ENCODE assay signal across 9 cellular contexts in genomic region chr12:104742551-104742961, GRCh38.
DNase-seq lines count a peak whose midpoint lies in the region; ATAC-seq and TF ChIP-seq lines count a peak whose summit lies in the region.
"Had no signal": no experiment of that assay in that cellular context is flagged by ENCODE, and none has a peak within 500 bp of the region (broad histone marks: within the 10 kb centered on the region; RNA-seq: fewer than 3 reads in every experiment).

No MANE protein-coding gene starts in this region.

- H3K4me3 ChIP-seq in ascending aorta: peak overlapping the region in 1 of 2 donors; percentile 32
- H3K4me3 ChIP-seq in muscle layer of colon (ENCODE audit: low read depth in 1 of 2, low read length in 2 of 2): no peak overlapping the region
- H3K4me3 ChIP-seq in Karpas-422 (ENCODE audit: low read length): no peak overlapping the region

- H3K27ac ChIP-seq in ascending aorta: peak overlapping the region; percentile 42 to 71
- peak overlapping the region; percentile 12 for H3K27ac ChIP-seq in muscle layer of colon (ENCODE audit: low read depth, low read length)
- H3K27ac ChIP-seq in Karpas-422 (ENCODE audit: low read length): no peak overlapping the region

- H3K9me3 ChIP-seq in ascending aorta (no peaks in the 10 kb centered on the region), muscle layer of colon (ENCODE audit: low read length) (no peaks in the 10 kb centered on the region), Karpas-422 (ENCODE audit: low read length) (no peaks in the 10 kb centered on the region)

- intact Hi-C loops in ascending aorta (cut with DNase I): no loop called here

- no peak for TF ChIP-seq CTCF in ascending aorta (IDR thresholded peaks at IDR 0.05)

- H3K4me2 ChIP-seq in Karpas-422 (ENCODE audit: low read depth, low read length, poor library complexity, severe bottlenecking): no peak overlapping the region

- no peaks in the 10 kb centered on the region for H3K79me2 ChIP-seq in Karpas-422 (ENCODE audit: low read length)
- H3K79me2 ChIP-seq: parathyroid adenoma had no signal

- H3K27me3 ChIP-seq in ascending aorta: no peaks in the 10 kb centered on the region
- no peaks in the 10 kb centered on the region for H3K27me3 ChIP-seq in muscle layer of colon (ENCODE audit: control insufficient read depth in 1 of 2, insufficient read depth in 2 of 2, low read length in 2 of 2)
- H3K27me3 ChIP-seq in Karpas-422 (ENCODE audit: low read length): no peaks in the 10 kb centered on the region

- no peak overlapping the region for H3K9ac ChIP-seq in muscle layer of colon (ENCODE audit: low read length)
- no peak overlapping the region for H3K9ac ChIP-seq in Karpas-422 (ENCODE audit: low read length)
- H3K9ac ChIP-seq: parathyroid adenoma had no signal

- peaks cover 0 to 27% of the 10 kb centered on the region in 2 donors for H3K4me1 ChIP-seq in ascending aorta
- H3K4me1 ChIP-seq in muscle layer of colon (ENCODE audit: insufficient read depth, low read length): peaks cover 7% of the 10 kb centered on the region
- no peaks in the 10 kb centered on the region for H3K4me1 ChIP-seq in Karpas-422 (ENCODE audit: low read length)
- H3K4me1 ChIP-seq: parathyroid adenoma had no signal

- H3K9me2 ChIP-seq in Karpas-422 (replicated peaks; ENCODE audit: insufficient read depth, low read length): no peaks in the 10 kb centered on the region

- H3K36me3 ChIP-seq in ascending aorta (no peaks in the 10 kb centered on the region), muscle layer of colon (ENCODE audit: insufficient read depth, low read length) (no peaks in the 10 kb centered on the region), Karpas-422 (ENCODE audit: insufficient read depth, low read length) (no peaks in the 10 kb centered on the region)

- ATAC-seq in HG02852 (IDR thresholded peaks at IDR 0.05; ENCODE audit: unreplicated experiment) (no peak), HG03521 (IDR thresholded peaks at IDR 0.05; ENCODE audit: unreplicated experiment) (no peak)

- DNase-seq in Ammon's horn (ENCODE audit: low spot score): peak; percentile 84
- peak; percentile 64 for DNase-seq in NCI-H1694 (lab: John Stamatoyannopoulos, UW)
- peak in 1 of 2 donors; percentile 72 for DNase-seq in ascending aorta (ENCODE audit: low spot score in 2 of 2)
- no peak for DNase-seq in T-helper 2 cell
- DNase-seq in Karpas-422: no peak

- 0 out of 2 replicates have a peak, but pooled peaks cover 4% of the 10 kb centered on the region for H4K20me1 ChIP-seq in Karpas-422 (ENCODE audit: insufficient read depth, low read depth, low read length)

- no peak overlapping the region for H2AFZ ChIP-seq in Karpas-422 (ENCODE audit: low read length)
- H2AFZ ChIP-seq: parathyroid adenoma had no signal

Comparison
In these comparisons a context has a peak if more than half of its experiments do, and no peak if none do; other contexts are left out.
1. DNase-seq: peak in Ammon's horn (single experiment) and NCI-H1694 (single experiment); none in T-helper 2 cell (0 of 5) and Karpas-422 (single experiment).